Comparison of ENCODE assay signal across 8 cellular contexts in genomic region chr4:186724861-186725419, GRCh38. TPM values are rescaled to one million over a fixed set of nuclear protein-coding genes. Genes with fewer than 3 reads are reported as not detected.
DNase-seq lines count a peak whose midpoint lies in the region; ATAC-seq, FAIRE-seq and TF ChIP-seq lines count a peak whose summit lies in the region.

No MANE protein-coding gene starts in this region.

- CTCF ChIA-PET in PC-9 (lab: Charles Lee), result interaction anchor here (0.6 kb wide), 1 partner anchor 12 kb away, joined by 5 read pairs; no protein-coding TSS in a partner anchor

- peak; percentile 11 to 38 for DNase-seq in PC-9
- DNase-seq in fibroblast of the aortic adventitia (ENCODE audit: low read depth), result peak; percentile 31
- peak; percentile 41 for DNase-seq in renal cortical epithelial cell (ENCODE audit: low read depth)
- DNase-seq in activated CD4-positive, alpha-beta T cell treated with anti-CD3 and anti-CD28 coated beads, Interleukin-2, amount 50 U/mL, for 4 hours, result no peak
- DNase-seq in CD14-positive monocyte (ENCODE audit: low spot score), result no peak
- DNase-seq in H54 (ENCODE audit: insufficient read length, low spot score), result no peak

- H3K9me3 ChIP-seq in PC-9 (ENCODE audit: insufficient read depth, low read depth), result no peaks in the 10 kb centered on the region; the same call in 1 of the 2 replicates

- H3K27me3 Mint-ChIP-seq in CD14-positive monocyte (ENCODE audit: low read depth in 3 of 3), result peaks cover 61 to 77% (median 69%) of the 10 kb centered on the region in 3 donors

- H3K4me3 Mint-ChIP-seq in CD14-positive monocyte, result peak overlapping the region in 1 of 2 donors; percentile 84

- POLR2A ChIA-PET in PC-9 (lab: Charles Lee; ENCODE audit: unreplicated experiment), result no interaction called here

- intact Hi-C loops in PC-9 (cut with micrococcal nuclease; ENCODE audit: unreplicated experiment) (loop anchor here (1.0 to 10.0 kb wide), 12 partner anchors 40 to 877 kb away; no protein-coding TSS in a partner anchor), CD14-positive monocyte (cut with micrococcal nuclease) (no loop called here)

- peaks cover 35% of the 10 kb centered on the region for H3K4me1 ChIP-seq in PC-9 (replicated peaks; ENCODE audit: insufficient read depth)

- H3K79me2 ChIP-seq in PC-9 (ENCODE audit: low read depth), result peaks cover 39% of the 10 kb centered on the region

- ATAC-seq in GM18519 (IDR thresholded peaks at IDR 0.05; ENCODE audit: low FRiP score, unreplicated experiment), result no peak

- peaks cover 0 to 8% of the 10 kb centered on the region in 2 donors for H3K36me3 Mint-ChIP-seq in CD14-positive monocyte

- no peaks in the 10 kb centered on the region for H4K20me1 ChIP-seq in PC-9 (ENCODE audit: insufficient read depth)

- TF ChIP-seq CTCF in PC-9 (conservative IDR thresholded peaks at IDR 0.05) (no peak), fibroblast of the aortic adventitia (IDR thresholded peaks at IDR 0.05; ENCODE audit: insufficient read depth, low read length) (no peak), CD14-positive monocyte (IDR thresholded peaks at IDR 0.05) (no peak)

- no peak for TF ChIP-seq POLR2A in H54 (IDR thresholded peaks at IDR 0.05; ENCODE audit: low read depth, low read length)

- no TSS peak for BruUV-seq in PC-9 (replicated peaks; lab: Mats Ljungman, UMichigan)

- no peaks in the 10 kb centered on the region for H3K27me3 ChIP-seq in PC-9 (ENCODE audit: insufficient read depth, low read depth)

- H2AFZ ChIP-seq in PC-9, result peak overlapping the region; percentile 98

- H3K9me3 Mint-ChIP-seq in CD14-positive monocyte, result peaks cover 2 to 44% (median 20%) of the 10 kb centered on the region in 7 donors

- H3K27ac ChIP-seq in PC-9, result no peak overlapping the region

- FAIRE-seq in G401.6 (lab: Jason Lieb, UNC) (peak; percentile 27), H54 (lab: Jason Lieb, UNC) (no peak)

- no peaks in the 10 kb centered on the region for H3K36me3 ChIP-seq in PC-9 (ENCODE audit: low read depth)

- no peaks in the 10 kb centered on the region for H3K9me2 ChIP-seq in PC-9 (ENCODE audit: insufficient read depth)

- peaks cover 15% of the 10 kb centered on the region; the same call in 1 of the 2 replicates for H3F3A ChIP-seq in PC-9 (ENCODE audit: insufficient read depth, low read depth)

- no peak overlapping the region for H3K27ac Mint-ChIP-seq in CD14-positive monocyte

- peak overlapping the region; percentile 93 for H3K4me2 ChIP-seq in PC-9

- H3K4me3 ChIP-seq in PC-9 (peak overlapping the region; percentile 98), fibroblast of the aortic adventitia (ENCODE audit: low read depth, low read length) (peak overlapping the region; percentile 83)

- H3K4me1 Mint-ChIP-seq in CD14-positive monocyte, result peaks cover 12% of the 10 kb centered on the region

RNA-seq across cellular contexts. Expression of gene FAT1, which starts 1.3 kb away (rescaled TPM):
- total RNA-seq in PC-9 (2021) (59.5 and 73.2 TPM in 2 replicates), fibroblast of the aortic adventitia (ENCODE audit: low replicate concordance) (114 and 189 TPM in 2 replicates), renal cortical epithelial cell (251 and 594 TPM in 2 replicates)
- polyA plus RNA-seq in CD14-positive monocyte, result not detected

Comparison
In these comparisons a context has a peak if more than half of its experiments do, and no peak if none do; other contexts are left out.
1. DNase-seq: peak in PC-9 (2 of 2), fibroblast of the aortic adventitia (single experiment) and renal cortical epithelial cell (single experiment); none in activated CD4-positive, alpha-beta T cell treated with anti-CD3 and anti-CD28 coated beads, Interleukin-2, amount 50 U/mL, for 4 hours (0 of 2), CD14-positive monocyte (single experiment) and H54 (single experiment).